9 cellular contexts compared by ENCODE assay signal in genomic region chrX:103831342-103831802, GRCh38. TPM values are rescaled to one million over a fixed set of nuclear protein-coding genes. Genes with fewer than 3 reads are reported as not detected.
DNase-seq lines count a peak whose midpoint lies in the region; ATAC-seq, FAIRE-seq and TF ChIP-seq lines count a peak whose summit lies in the region.
"Had no signal": no experiment of that assay in that cellular context is flagged by ENCODE, and none has a peak within 500 bp of the region (broad histone marks: within the 10 kb centered on the region; RNA-seq: fewer than 3 reads in every experiment).

No MANE protein-coding gene starts in this region.

- peak; percentile 11 for ATAC-seq in HG03354 (IDR thresholded peaks at IDR 0.05; ENCODE audit: poor library complexity, severe bottlenecking, unreplicated experiment)
- ATAC-seq in activated T-cell treated with anti-CD3 and anti-CD28 coated beads, Interleukin-2, amount 50 U/mL, for 4 hours, result no peak

- peaks cover 3% of the 10 kb centered on the region for H3K4me1 Mint-ChIP-seq in activated naive CD4-positive, alpha-beta T cell treated with anti-CD3 and anti-CD28 coated beads, Interleukin-2, amount 10 ng/mL, durations not matched to agents 7 days and 5 days
- H3K4me1 Mint-ChIP-seq in activated T-cell treated with anti-CD3 and anti-CD28 coated beads, Interleukin-2, amount 50 U/mL, for 4 hours (ENCODE audit: low read depth), result peaks cover 6% of the 10 kb centered on the region

- no peak overlapping the region for H3K27ac Mint-ChIP-seq in activated naive CD4-positive, alpha-beta T cell treated with anti-CD3 and anti-CD28 coated beads, Interleukin-2, amount 10 ng/mL, durations not matched to agents 7 days and 5 days

- H3K36me3 ChIP-seq in left ventricle myocardium inferior (no peaks in the 10 kb centered on the region), small intestine (ENCODE audit: control insufficient read depth in 2 of 2, insufficient read depth in 2 of 2, low read length in 2 of 2) (no peaks in the 10 kb centered on the region)

- no peaks in the 10 kb centered on the region for H3K36me3 Mint-ChIP-seq in activated naive CD4-positive, alpha-beta T cell treated with anti-CD3 and anti-CD28 coated beads, Interleukin-2, amount 10 ng/mL, durations not matched to agents 7 days and 5 days
- no peaks in the 10 kb centered on the region for H3K36me3 Mint-ChIP-seq in activated T-cell treated with anti-CD3 and anti-CD28 coated beads, Interleukin-2, amount 50 U/mL, for 4 hours (ENCODE audit: insufficient read depth)

- H3K27me3 ChIP-seq in left ventricle myocardium inferior (ENCODE audit: low read depth), result no peaks in the 10 kb centered on the region
- H3K27me3 ChIP-seq in small intestine (ENCODE audit: control insufficient read depth in 2 of 2, insufficient read depth in 2 of 2, low read length in 2 of 2), result no peaks in the 10 kb centered on the region

- DNase-seq in activated naive CD4-positive, alpha-beta T cell treated with anti-CD3 and anti-CD28 coated beads, Interleukin-2, amount 10 ng/mL, durations not matched to agents 7 days and 5 days, result no peak
- no peak for DNase-seq in activated naive CD4-positive, alpha-beta T cell treated with anti-CD3 and anti-CD28 coated beads, Interleukin-2, amount 50 U/mL, for 16 hours
- no peak for DNase-seq in activated T-cell treated with anti-CD3 and anti-CD28 coated beads, Interleukin-2, amount 50 U/mL, for 4 hours
- DNase-seq in left ventricle myocardium inferior (no peak), small intestine (peak; percentile 39), NCI-H1417 treated with DMSO at 0.1 percent for 48 hours (lab: John Stamatoyannopoulos, UW) (no peak), inferior parietal cortex (ENCODE audit: extremely low spot score) (no peak)

- H3K4me1 ChIP-seq in left ventricle myocardium inferior (peaks cover 3% of the 10 kb centered on the region), small intestine (ENCODE audit: control insufficient read depth in 2 of 2, insufficient read depth in 1 of 2, low read depth in 1 of 2, low read length in 1 of 2) (no peaks in the 10 kb centered on the region)

- H3K4me3 ChIP-seq in left ventricle myocardium inferior (peak overlapping the region; percentile 72), small intestine (ENCODE audit: low read depth in 1 of 2, low read length in 2 of 2) (peak overlapping the region in 1 of 2 donors; percentile 43)

- intact Hi-C loops in left ventricle myocardium inferior (cut with micrococcal nuclease), result no loop called here

- H3K9me3 ChIP-seq in left ventricle myocardium inferior (replicated peaks) (no peaks in the 10 kb centered on the region), small intestine (ENCODE audit: control insufficient read depth, low read depth) (no peaks in the 10 kb centered on the region)

- WGBS in small intestine, 3 donors, result 15 to 33% (median 17%) methylated on average over 11 of the region's 11 CpGs

- no peak for TF ChIP-seq CTCF in left ventricle myocardium inferior (IDR thresholded peaks at IDR 0.05; ENCODE audit: borderline replicate concordance)

- peaks cover 18% of the 10 kb centered on the region for H3K27me3 Mint-ChIP-seq in activated naive CD4-positive, alpha-beta T cell treated with anti-CD3 and anti-CD28 coated beads, Interleukin-2, amount 10 ng/mL, durations not matched to agents 7 days and 5 days
- H3K27me3 Mint-ChIP-seq in activated T-cell treated with anti-CD3 and anti-CD28 coated beads, Interleukin-2, amount 50 U/mL, for 4 hours (ENCODE audit: low read depth), result peaks cover 2% of the 10 kb centered on the region

- H3K9me3 Mint-ChIP-seq in activated naive CD4-positive, alpha-beta T cell treated with anti-CD3 and anti-CD28 coated beads, Interleukin-2, amount 10 ng/mL, durations not matched to agents 7 days and 5 days, result no peaks in the 10 kb centered on the region
- no peaks in the 10 kb centered on the region for H3K9me3 Mint-ChIP-seq in activated T-cell treated with anti-CD3 and anti-CD28 coated beads, Interleukin-2, amount 50 U/mL, for 4 hours

- peak overlapping the region; percentile 74 for H3K4me3 Mint-ChIP-seq in activated naive CD4-positive, alpha-beta T cell treated with anti-CD3 and anti-CD28 coated beads, Interleukin-2, amount 10 ng/mL, durations not matched to agents 7 days and 5 days
- peak overlapping the region; percentile 79 for H3K4me3 Mint-ChIP-seq in activated T-cell treated with anti-CD3 and anti-CD28 coated beads, Interleukin-2, amount 50 U/mL, for 4 hours

- H3K27ac ChIP-seq in left ventricle myocardium inferior (replicated peaks) (peak overlapping the region; percentile 87), small intestine (ENCODE audit: low read depth in 1 of 2, low read length in 1 of 2) (no peak overlapping the region)
- H3K27ac ChIP-seq: epithelial cell of prostate had no signal

- FAIRE-seq in small intestine (lab: Jason Lieb, UNC), result no peak

- CTCF ChIA-PET in activated naive CD4-positive, alpha-beta T cell treated with anti-CD3 and anti-CD28 coated beads, Interleukin-2, amount 10 ng/mL, durations not matched to agents 7 days and 5 days (lab: Charles Lee), result interaction anchor here (0.8 to 2.5 kb wide), 2 partner anchors 12 to 14 kb away, joined by 4 to 7 read pairs; no protein-coding TSS in a partner anchor

RNA-seq across cellular contexts. Expression of gene RAB9B, which starts 0.7 kb away (rescaled TPM):
- under 1 TPM; 0.24 to 0.30 (median 0.28) TPM for total RNA-seq in activated T-cell treated with anti-CD3 and anti-CD28 coated beads, Interleukin-2, amount 50 U/mL, for 4 hours
- 29.3 TPM for total RNA-seq in left ventricle myocardium inferior
- 1 to 10 TPM in 1 of 3 donors, under 1 TPM in 1, not detected in 1; 0.27 to 1.1 TPM for polyA plus RNA-seq in small intestine

RNA-seq across cellular contexts. Expression of gene PLP1, which starts 54.7 kb away (rescaled TPM):
- total RNA-seq in activated T-cell treated with anti-CD3 and anti-CD28 coated beads, Interleukin-2, amount 50 U/mL, for 4 hours, result not detected
- total RNA-seq in left ventricle myocardium inferior, result 7.0 TPM
- polyA plus RNA-seq in small intestine, result 1 to 10 TPM in 2 of 3 donors, not detected in 1; 1.9 to 7.6 TPM

Comparison
In these comparisons a context has a peak if more than half of its experiments do, and no peak if none do; other contexts are left out.
1. RNA of gene RAB9B, which starts 0.7 kb away (total RNA-seq): 29.3 TPM in left ventricle myocardium inferior (single experiment); 0.24 to 0.30 TPM in activated T-cell treated with anti-CD3 and anti-CD28 coated beads, Interleukin-2, amount 50 U/mL, for 4 hours; every median in the first group is over 10 times any median in the second.